In the genomic region with DNA sequence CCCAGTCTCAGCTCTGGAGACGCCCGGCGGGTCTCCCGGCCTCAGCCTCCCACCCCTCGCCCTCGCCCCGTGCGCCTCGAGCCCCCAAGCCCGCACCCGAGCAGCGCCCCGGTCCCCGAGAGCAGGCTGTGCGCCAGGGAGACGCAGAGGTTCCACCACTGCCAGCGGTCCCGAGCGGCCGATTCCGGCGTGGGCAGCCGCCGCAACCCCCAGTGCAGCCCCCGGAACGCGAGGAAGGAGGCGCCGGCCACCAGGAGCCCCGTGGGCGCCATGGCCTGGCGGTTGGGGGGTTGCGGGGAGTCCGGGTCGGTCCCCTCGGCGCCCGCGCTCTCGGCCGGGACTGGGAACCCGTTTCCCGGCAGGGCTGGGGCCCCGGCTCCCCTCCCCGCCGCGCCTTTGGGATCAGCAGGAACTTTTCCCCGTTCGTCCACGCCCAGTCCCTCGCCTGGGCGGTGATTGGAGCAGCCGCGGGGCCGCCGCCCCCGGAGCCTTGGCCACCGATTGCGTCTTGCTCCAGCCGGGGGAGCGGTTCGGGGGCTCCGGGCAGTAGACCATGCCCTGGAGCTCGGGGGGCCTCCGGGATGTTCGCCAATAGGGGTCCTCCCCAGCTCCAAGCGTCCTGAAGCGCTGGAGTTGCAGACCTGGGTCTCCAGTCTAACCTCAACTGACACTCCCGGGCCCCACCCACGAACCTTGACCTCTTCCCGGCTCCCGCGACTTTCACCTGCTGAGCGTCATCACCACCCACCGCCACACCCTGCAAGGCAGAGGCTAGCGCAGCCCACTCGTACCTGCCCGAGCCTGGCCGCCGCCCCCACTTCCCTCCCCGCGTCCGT, we compare ENCODE assay signal across 8 cellular contexts. TPM values are rescaled to one million over a fixed set of nuclear protein-coding genes. Genes with fewer than 3 reads are reported as not detected.
DNase-seq lines count a peak whose midpoint lies in the region; ATAC-seq and TF ChIP-seq lines count a peak whose summit lies in the region.

A gene with protein sequence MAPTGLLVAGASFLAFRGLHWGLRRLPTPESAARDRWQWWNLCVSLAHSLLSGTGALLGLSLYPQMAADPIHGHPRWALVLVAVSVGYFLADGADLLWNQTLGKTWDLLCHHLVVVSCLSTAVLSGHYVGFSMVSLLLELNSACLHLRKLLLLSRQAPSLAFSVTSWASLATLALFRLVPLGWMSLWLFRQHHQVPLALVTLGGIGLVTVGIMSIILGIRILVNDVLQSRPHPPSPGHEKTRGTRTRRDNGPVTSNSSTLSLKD (minus strand): TSS at position 407 of the 836 bp plus-strand sequence. CDS start 135 bp downstream, at position 272.

- peaks cover 19% of the 10 kb centered on the region for H3K4me1 ChIP-seq in fibroblast of lung (ENCODE audit: control insufficient read depth, extremely low read depth, insufficient read depth, low read length)
- H3K4me1 ChIP-seq in naive thymus-derived CD4-positive, alpha-beta T cell (ENCODE audit: control insufficient read depth in 2 of 2, insufficient read depth in 2 of 2, low read length in 2 of 2): peaks cover 11 to 16% of the 10 kb centered on the region in 2 donors

- H4K20me1 ChIP-seq in fibroblast of lung (ENCODE audit: control insufficient read depth, extremely low read depth, insufficient read depth, low read length): peaks cover 12% of the 10 kb centered on the region

- CTCF ChIA-PET in AG04450 (lab: Charles Lee): interaction anchor here (1.0 kb wide), 1 partner anchor 74 kb away, joined by 4 read pairs; no protein-coding TSS in a partner anchor
- CTCF ChIA-PET in naive thymus-derived CD4-positive, alpha-beta T cell (lab: Charles Lee): interaction anchor here (1.2 kb wide), 1 partner anchor 31 kb away, joined by 3 read pairs; no protein-coding TSS in a partner anchor

- peaks cover 10 to 42% (median 24%) of the 10 kb centered on the region in 5 donors for H3K27me3 Mint-ChIP-seq in naive thymus-derived CD4-positive, alpha-beta T cell

- H2AFZ ChIP-seq in fibroblast of lung (ENCODE audit: low read length): no peak within 1 kb of the TSS

- H3K36me3 ChIP-seq in fibroblast of lung (ENCODE audit: control insufficient read depth, insufficient read depth, low read length): peaks cover 28% of the 10 kb centered on the region
- H3K36me3 ChIP-seq in naive thymus-derived CD4-positive, alpha-beta T cell (ENCODE audit: control insufficient read depth in 2 of 3, insufficient read depth in 3 of 3, low read length in 3 of 3): no peaks in the 10 kb centered on the region

- DNase-seq in AG04450 (ENCODE audit: low read depth, low spot score) (no peak), GM13977 (ENCODE audit: low spot score) (peak; percentile 52), UCSD-AML1 (lab: John Stamatoyannopoulos, UW; ENCODE audit: unreplicated experiment) (peak; percentile 38), fibroblast of lung (ENCODE audit: low read depth in 2 of 2) (peak; percentile 65 to 76), AML-193 (lab: John Stamatoyannopoulos, UW) (no peak), GF-D8 (lab: John Stamatoyannopoulos, UW) (no peak)
- peak in 1 of 9 donors; percentile 45 for DNase-seq in naive thymus-derived CD4-positive, alpha-beta T cell

- TF ChIP-seq CTCF in AG04450 (IDR thresholded peaks at IDR 0.05; ENCODE audit: low read depth, low read length) (no peak), GM13977 (IDR thresholded peaks at IDR 0.05; ENCODE audit: extremely low read depth, insufficient read depth, missing control alignments) (no peak), fibroblast of lung (conservative IDR thresholded peaks at IDR 0.05 in 1 of 2, IDR thresholded peaks at IDR 0.05 in 1 of 2; ENCODE audit: low read depth in 1 of 2, low read length in 2 of 2) (no peak)

- in situ Hi-C loops in GM13977 (cut with MboI; ENCODE audit: low pct_unique_long_range_greater_than_20kb, low sequenced_read_pairs, unreplicated experiment): loop anchor here (25.0 kb wide), 1 partner anchor 327 kb away; a partner anchor contains a TSS

- H3K27me3 ChIP-seq in AG04450 (ENCODE audit: control insufficient read depth, insufficient read depth, low read length) (no peaks in the 10 kb centered on the region), fibroblast of lung (ENCODE audit: control insufficient read depth, insufficient read depth, low read length) (no peaks in the 10 kb centered on the region)
- peaks cover 0 to 6% of the 10 kb centered on the region in 2 donors for H3K27me3 ChIP-seq in naive thymus-derived CD4-positive, alpha-beta T cell (ENCODE audit: control insufficient read depth in 2 of 2, insufficient read depth in 2 of 2, low read length in 2 of 2)

- H3K27ac ChIP-seq in AG04450 (ENCODE audit: low read depth, low read length) (peak within 1 kb of the TSS; percentile 70), fibroblast of lung (ENCODE audit: insufficient read depth, low read length) (peak within 1 kb of the TSS; percentile 68)
- H3K27ac ChIP-seq in naive thymus-derived CD4-positive, alpha-beta T cell (ENCODE audit: low read depth, low read length): peak within 1 kb of the TSS; percentile 25

- peak within 1 kb of the TSS; percentile 66 for H3K4me3 ChIP-seq in AG04450 (ENCODE audit: low read depth, low read length)
- H3K4me3 ChIP-seq in fibroblast of lung (replicated peaks in 1 of 4; ENCODE audit: control extremely low read depth in 1 of 4, insufficient read depth in 1 of 4, low read depth in 3 of 4, low read length in 4 of 4): peak within 1 kb of the TSS; percentile 47 to 76 (median 55)
- H3K4me3 ChIP-seq in naive thymus-derived CD4-positive, alpha-beta T cell (ENCODE audit: low read length): peak within 1 kb of the TSS; percentile 47

- POLR2A ChIA-PET in AG04450 (lab: Yijun Ruan, JAX): interaction anchor here (1.2 kb wide), 1 partner anchor 74 kb away, joined by 3 read pairs; no protein-coding TSS in a partner anchor
- POLR2A ChIA-PET in naive thymus-derived CD4-positive, alpha-beta T cell (lab: Charles Lee): interaction anchor here (0.6 kb wide), 1 partner anchor 463 kb away, joined by 3 read pairs; no protein-coding TSS in a partner anchor

- H3K4me3 Mint-ChIP-seq in naive thymus-derived CD4-positive, alpha-beta T cell: peak within 1 kb of the TSS; percentile 37 to 88 (median 75)

- no peaks in the 10 kb centered on the region for H3K9me3 Mint-ChIP-seq in naive thymus-derived CD4-positive, alpha-beta T cell

- peak within 1 kb of the TSS; percentile 87 for H3K4me2 ChIP-seq in fibroblast of lung (ENCODE audit: extremely low read depth, insufficient read depth, low read length)

- intact Hi-C loops in naive thymus-derived CD4-positive, alpha-beta T cell (cut with micrococcal nuclease): no loop called here

- no peaks in the 10 kb centered on the region; the same call in 1 of the 2 replicates for H3K9me3 ChIP-seq in AG04450 (ENCODE audit: control insufficient read depth, insufficient read depth, low read length)
- no peaks in the 10 kb centered on the region for H3K9me3 ChIP-seq in fibroblast of lung (ENCODE audit: control insufficient read depth, insufficient read depth, low read depth, low read length)
- H3K9me3 ChIP-seq in naive thymus-derived CD4-positive, alpha-beta T cell (ENCODE audit: control insufficient read depth in 2 of 3, low read length in 3 of 3): no peaks in the 10 kb centered on the region

- ATAC-seq in naive thymus-derived CD4-positive, alpha-beta T cell: peak; percentile 14
- ATAC-seq in GM21381 (IDR thresholded peaks at IDR 0.05; ENCODE audit: unreplicated experiment): no peak

- peaks cover 0 to 13% (median 0%) of the 10 kb centered on the region in 5 donors for H3K36me3 Mint-ChIP-seq in naive thymus-derived CD4-positive, alpha-beta T cell

- peak within 1 kb of the TSS; percentile 84 for H3K9ac ChIP-seq in fibroblast of lung (ENCODE audit: insufficient read depth, low read length)

- peak within 1 kb of the TSS in 4 of 9 donors; percentile 6 to 77 (median 42) for H3K27ac Mint-ChIP-seq in naive thymus-derived CD4-positive, alpha-beta T cell

- H3K79me2 ChIP-seq in fibroblast of lung (ENCODE audit: control insufficient read depth, insufficient read depth, low read length): peaks cover 34% of the 10 kb centered on the region

- H3K4me1 Mint-ChIP-seq in naive thymus-derived CD4-positive, alpha-beta T cell: peaks cover 10 to 27% (median 20%) of the 10 kb centered on the region in 7 donors

RNA-seq across cellular contexts. Expression of the gene that starts here (rescaled TPM):
- 3.0 and 3.1 TPM in 2 replicates for polyA plus RNA-seq in AG04450 (2011; rRNA removed)
- 3.1 and 3.2 TPM in 2 replicates for polyA minus RNA-seq in AG04450 (2011; rRNA and poly(A)+ RNA removed)
- total RNA-seq in fibroblast of lung: 5.1 and 9.7 TPM in 2 replicates
- 3.3 and 7.1 TPM in 2 replicates for polyA plus RNA-seq in fibroblast of lung
- 3.8 and 10.9 TPM in 2 replicates for polyA plus RNA-seq in fibroblast of lung (2012)
- 2.7 and 12.4 TPM in 2 replicates for polyA minus RNA-seq in fibroblast of lung (ENCODE audit: low replicate concordance)
- total RNA-seq in naive thymus-derived CD4-positive, alpha-beta T cell: under 1 TPM in 4 of 5 experiments, not detected in 1; 0.05 to 0.49 (median 0.08) TPM
- not detected for polyA plus RNA-seq in naive thymus-derived CD4-positive, alpha-beta T cell

Comparison
In these comparisons a context has a peak if more than half of its experiments do, and no peak if none do; other contexts are left out.
1. Peak in ATAC-seq, H3K4me3 ChIP-seq and H3K27ac ChIP-seq in naive thymus-derived CD4-positive, alpha-beta T cell; RNA of the gene not detected or under 1 TPM.
2. DNase-seq: peak in GM13977 (single experiment), UCSD-AML1 (single experiment) and fibroblast of lung (2 of 2); none in AG04450 (single experiment), AML-193 (0 of 2) and GF-D8 (single experiment).
3. Peak in every context shown above with its lines, with median percentiles within 50 percentile points of each other: H3K27ac ChIP-seq and H3K4me3 ChIP-seq.